30 cellular contexts compared by ENCODE assay signal in genomic region chr18:46748466-46748865, GRCh38. TPM values are rescaled to one million over a fixed set of nuclear protein-coding genes. Genes with fewer than 3 reads are reported as not detected.
"Had no signal": no experiment of that assay in that cellular context is flagged by ENCODE, and none has a peak within 500 bp of the region (broad histone marks: within the 10 kb centered on the region; RNA-seq: fewer than 3 reads in every experiment).

No MANE protein-coding gene starts in this region.

- H3K27me3 ChIP-seq: adrenal gland, breast epithelium, colonic mucosa had no signal

- H3K4me2 ChIP-seq: hepatocyte had no signal

- H3K79me2 ChIP-seq: hepatocyte had no signal

- H3K9me3 ChIP-seq: adrenal gland, breast epithelium, colonic mucosa, esophagus squamous epithelium had no signal

- H3K4me1 ChIP-seq: breast epithelium, colonic mucosa, esophagus squamous epithelium, gastroesophageal sphincter, heart right ventricle had no signal

- H3K4me3 ChIP-seq: adrenal gland, breast epithelium, cardiac muscle cell, colonic mucosa, esophagus squamous epithelium, gastroesophageal sphincter, heart right ventricle, hepatocyte had no signal

- H2AFZ ChIP-seq: hepatocyte had no signal

- DNase-seq: activated B cell treated with CpG ODN at 0.5 μM for 24 hours; activated CD4-positive, alpha-beta T cell treated with anti-CD3 and anti-CD28 coated beads for 48 hours; activated CD4-positive, alpha-beta T cell treated with anti-CD3 and anti-CD28 coated beads, Interleukin-2, amount 50 U/mL, for 1 hour; activated CD4-positive, alpha-beta T cell treated with anti-CD3 and anti-CD28 coated beads, Interleukin-2, amount 50 U/mL, for 48 hours; activated CD8-positive, alpha-beta memory T cell treated with anti-CD3 and anti-CD28 coated beads for 24 hours; activated CD8-positive, alpha-beta T cell treated with anti-CD3 and anti-CD28 coated beads for 36 hours; activated effector memory CD4-positive, alpha-beta T cell treated with Interleukin-2 at 50 U/mL for 16 hours; activated gamma-delta T cell treated with Interleukin-2 at 50 U/mL for 16 hours; activated naive CD4-positive, alpha-beta T cell treated with anti-CD3 and anti-CD28 coated beads, Interleukin-2, amount 50 U/mL, for 16 hours; activated naive CD4-positive, alpha-beta T cell treated with Interleukin-2 at 50 U/mL for 16 hours; activated naive CD8-positive, alpha-beta T cell treated with anti-CD3 and anti-CD28 coated beads, Interleukin-2, amount 50 U/mL, for 24 hours; activated T-cell treated with anti-CD3 and anti-CD28 coated beads, Interleukin-2, amount 50 U/mL, for 4 hours; adrenal gland; amygdala; aorta; central memory CD4-positive, alpha-beta T cell; cerebellar nuclear complex; colonic mucosa; effector CD8-positive, alpha-beta T cell; esophagus squamous epithelium; foreskin melanocyte; heart right ventricle; T1000; WERI-Rb-1 had no signal

- H3K27ac ChIP-seq: adrenal gland, breast epithelium, cardiac muscle cell, colonic mucosa, epithelial cell of prostate, esophagus squamous epithelium, gastroesophageal sphincter, heart right ventricle, hepatocyte, WERI-Rb-1 had no signal

- H3K36me3 ChIP-seq: adrenal gland, breast epithelium, cardiac muscle cell, colonic mucosa, esophagus squamous epithelium, gastroesophageal sphincter, heart right ventricle, WERI-Rb-1 had no signal

RNA-seq across cellular contexts. Expression of gene ST8SIA5, which starts 8.4 kb away (rescaled TPM):
- total RNA-seq: activated B cell treated with CpG ODN at 0.5 μM for 24 hours; activated CD8-positive, alpha-beta T cell treated with anti-CD3 and anti-CD28 coated beads for 36 hours; cardiac muscle cell; esophagus squamous epithelium; fibroblast of villous mesenchyme; hepatocyte had no signal
